Comparison of ENCODE assay signal across 15 cellular contexts in genomic region chr1:23639460-23639859, GRCh38. TPM values are rescaled to one million over a fixed set of nuclear protein-coding genes. Genes with fewer than 3 reads are reported as not detected.
DNase-seq lines count a peak whose midpoint lies in the region; ATAC-seq and TF ChIP-seq lines count a peak whose summit lies in the region.
"Had no signal": no experiment of that assay in that cellular context is flagged by ENCODE, and none has a peak within 500 bp of the region (broad histone marks: within the 10 kb centered on the region; RNA-seq: fewer than 3 reads in every experiment).

No MANE protein-coding gene starts in this region.

- H3K4me2 ChIP-seq in DOHH2 (ENCODE audit: low read length) (peak overlapping the region; percentile 58), OCI-LY7 (ENCODE audit: low read length) (peak overlapping the region; percentile 59)
- H3K4me2 ChIP-seq: smooth muscle cell had no signal

- H3K27ac Mint-ChIP-seq in nephron, result peak overlapping the region; percentile 81 to 99 (median 91)
- no peak overlapping the region for H3K27ac Mint-ChIP-seq in activated CD4-positive, alpha-beta T cell treated with anti-CD3 and anti-CD28 coated beads, Interleukin-2, amount 10 ng/mL, durations not matched to agents 24 days and 14 days

- H3K9me2 ChIP-seq in DOHH2 (replicated peaks; ENCODE audit: control insufficient read depth, low read length) (no peaks in the 10 kb centered on the region), OCI-LY7 (ENCODE audit: insufficient read depth, low read length) (no peaks in the 10 kb centered on the region)

- DNase-seq in Kasumi-1 (lab: John Stamatoyannopoulos, UW), result peak; percentile 53 to 71
- peak; percentile 55 for DNase-seq in OCI-LY7 (ENCODE audit: low spot score)
- DNase-seq in activated CD4-positive, alpha-beta T cell treated with anti-CD3 and anti-CD28 coated beads, Interleukin-2, amount 10 ng/mL, durations not matched to agents 24 days and 14 days, result no peak
- DNase-seq: cerebellar nuclear complex, DND-41, NCI-H748 treated with DMSO at 0.1 percent for 48 hours had no signal

- no peak for ATAC-seq in GM21390 (IDR thresholded peaks at IDR 0.05; ENCODE audit: unreplicated experiment)
- no peak for ATAC-seq in GM18861 (IDR thresholded peaks at IDR 0.05; ENCODE audit: unreplicated experiment)
- ATAC-seq: Panc1 had no signal

- intact Hi-C loops in OCI-LY7 (cut with micrococcal nuclease; ENCODE audit: unreplicated experiment), result no loop called here
- intact Hi-C loops in activated CD4-positive, alpha-beta T cell treated with anti-CD3 and anti-CD28 coated beads, Interleukin-2, amount 10 ng/mL, durations not matched to agents 24 days and 14 days (cut with micrococcal nuclease), result no loop called here

- H3K36me3 ChIP-seq in DOHH2 (ENCODE audit: control insufficient read depth, low read length) (no peaks in the 10 kb centered on the region), OCI-LY7 (ENCODE audit: insufficient read depth, low read length) (peaks cover 17% of the 10 kb centered on the region)
- H3K36me3 ChIP-seq: adrenal gland, tibial nerve had no signal

- H3K27ac ChIP-seq in DOHH2 (ENCODE audit: low read depth, low read length) (peak overlapping the region; percentile 58), OCI-LY7 (ENCODE audit: low read depth, low read length, poor library complexity, severe bottlenecking) (peak overlapping the region; percentile 76)
- H3K27ac ChIP-seq: parathyroid adenoma had no signal

- H3K4me1 ChIP-seq in DOHH2 (ENCODE audit: control insufficient read depth, low read length) (peaks cover 73% of the 10 kb centered on the region), OCI-LY7 (ENCODE audit: insufficient read depth, low read length, poor library complexity, severe bottlenecking) (peaks cover 80% of the 10 kb centered on the region)

- no peaks in the 10 kb centered on the region for H4K20me1 ChIP-seq in DOHH2 (ENCODE audit: control insufficient read depth, insufficient read depth, low read depth, low read length)
- H4K20me1 ChIP-seq in OCI-LY7 (ENCODE audit: insufficient read depth, low read length), result no peaks in the 10 kb centered on the region

- CTCF ChIA-PET in OCI-LY7 (lab: Charles Lee; ENCODE audit: unreplicated experiment), result interaction anchor here (3.7 kb wide), 1 partner anchor 94 kb away, joined by 35 read pairs; no protein-coding TSS in a partner anchor

- H3K4me1 Mint-ChIP-seq in nephron, result peaks cover 57% of the 10 kb centered on the region
- peaks cover 19% of the 10 kb centered on the region for H3K4me1 Mint-ChIP-seq in activated CD4-positive, alpha-beta T cell treated with anti-CD3 and anti-CD28 coated beads, Interleukin-2, amount 10 ng/mL, durations not matched to agents 24 days and 14 days

- POLR2A ChIA-PET in OCI-LY7 (lab: Charles Lee), result interaction anchor here (0.7 to 3.4 kb wide), 7 partner anchors 11 to 91 kb away, joined by 3 to 15 read pairs (median 3); no protein-coding TSS in a partner anchor

- no peak overlapping the region for H3K4me3 Mint-ChIP-seq in nephron
- H3K4me3 Mint-ChIP-seq in activated CD4-positive, alpha-beta T cell treated with anti-CD3 and anti-CD28 coated beads, Interleukin-2, amount 10 ng/mL, durations not matched to agents 24 days and 14 days, result no peak overlapping the region

- H2AFZ ChIP-seq in OCI-LY7 (ENCODE audit: low read length), result no peak overlapping the region
- H2AFZ ChIP-seq: parathyroid adenoma had no signal

- H3F3A ChIP-seq in DOHH2 (ENCODE audit: control insufficient read depth, insufficient read depth), result peaks cover 15% of the 10 kb centered on the region

- no peaks in the 10 kb centered on the region for H3K27me3 Mint-ChIP-seq in nephron (ENCODE audit: low read depth)
- no peaks in the 10 kb centered on the region for H3K27me3 Mint-ChIP-seq in activated CD4-positive, alpha-beta T cell treated with anti-CD3 and anti-CD28 coated beads, Interleukin-2, amount 10 ng/mL, durations not matched to agents 24 days and 14 days

- no peaks in the 10 kb centered on the region for H3K36me3 Mint-ChIP-seq in nephron (ENCODE audit: low read depth)
- no peaks in the 10 kb centered on the region for H3K36me3 Mint-ChIP-seq in activated CD4-positive, alpha-beta T cell treated with anti-CD3 and anti-CD28 coated beads, Interleukin-2, amount 10 ng/mL, durations not matched to agents 24 days and 14 days (ENCODE audit: low read depth)

- BruUV-seq in OCI-LY7 (replicated peaks; lab: Mats Ljungman, UMichigan), result no TSS peak

- no peak for TF ChIP-seq CTCF in DOHH2 (IDR thresholded peaks at IDR 0.05; ENCODE audit: low read depth, low read length, poor library complexity, severe bottlenecking)
- TF ChIP-seq CTCF in OCI-LY7 (conservative IDR thresholded peaks at IDR 0.05; ENCODE audit: low read length), result no peak
- no peak for TF ChIP-seq CTCF in nephron (IDR thresholded peaks at IDR 0.05; ENCODE audit: unreplicated experiment in 3 of 3)

- no peaks in the 10 kb centered on the region for H3K27me3 ChIP-seq in DOHH2 (ENCODE audit: control insufficient read depth, low read length)
- H3K27me3 ChIP-seq: adrenal gland, tibial nerve had no signal

- H3K9me3 ChIP-seq in DOHH2 (ENCODE audit: control insufficient read depth, insufficient read depth, low read length) (no peaks in the 10 kb centered on the region), OCI-LY7 (ENCODE audit: low read length) (no peaks in the 10 kb centered on the region)
- H3K9me3 ChIP-seq: adrenal gland, tibial nerve had no signal

- no peaks in the 10 kb centered on the region for H3K9me3 Mint-ChIP-seq in nephron
- H3K9me3 Mint-ChIP-seq in activated CD4-positive, alpha-beta T cell treated with anti-CD3 and anti-CD28 coated beads, Interleukin-2, amount 10 ng/mL, durations not matched to agents 24 days and 14 days, result no peaks in the 10 kb centered on the region

- H3K79me2 ChIP-seq in DOHH2 (ENCODE audit: control insufficient read depth, low read length) (no peaks in the 10 kb centered on the region), OCI-LY7 (ENCODE audit: insufficient read depth, low read depth, low read length) (peaks cover 6% of the 10 kb centered on the region; the same call in 1 of the 2 replicates)
- H3K79me2 ChIP-seq: parathyroid adenoma had no signal

- H3K4me3 ChIP-seq in DOHH2 (ENCODE audit: low read length) (peak overlapping the region; percentile 25), OCI-LY7 (ENCODE audit: low read depth, low read length, poor library complexity, severe bottlenecking) (peak overlapping the region; percentile 5)
- H3K4me3 ChIP-seq: adrenal gland, smooth muscle cell, tibial nerve had no signal

RNA-seq across cellular contexts. Expression of gene RPL11, which starts 52.1 kb away (rescaled TPM):
- total RNA-seq in OCI-LY7 (2014; rRNA removed; shearing (Covaris generic)), result 1,891 and 2,496 TPM in 2 replicates
- total RNA-seq in OCI-LY7 (2022), result 1,767 and 1,774 TPM in 2 replicates
- 1,147 and 1,194 TPM in 2 replicates for total RNA-seq in activated CD4-positive, alpha-beta T cell treated with anti-CD3 and anti-CD28 coated beads, Interleukin-2, amount 10 ng/mL, durations not matched to agents 24 days and 14 days
